ENCODE assay signal across 23 cellular contexts in genomic region chr3:52084216-52084945, GRCh38. TPM values are rescaled to one million over a fixed set of nuclear protein-coding genes. Genes with fewer than 3 reads are reported as not detected.
DNase-seq lines count a peak whose midpoint lies in the region; ATAC-seq and TF ChIP-seq lines count a peak whose summit lies in the region.
"Had no signal": no experiment of that assay in that cellular context is flagged by ENCODE, and none has a peak within 500 bp of the region (broad histone marks: within the 10 kb centered on the region; RNA-seq: fewer than 3 reads in every experiment).

No MANE protein-coding gene starts in this region.

- no peak for TF ChIP-seq CTCF in activated CD8-positive, alpha-beta T cell treated with anti-CD3 and anti-CD28 coated beads for 36 hours (IDR thresholded peaks at IDR 0.05)

- no peak overlapping the region for H2BK120ac ChIP-seq in neuronal stem cell (ENCODE audit: low read depth, low read length)

- peak overlapping the region; percentile 31 for H4K91ac ChIP-seq in neuronal stem cell (ENCODE audit: low read depth, low read length, poor library complexity)

- H3K18ac ChIP-seq in neuronal stem cell (ENCODE audit: low read length): no peak overlapping the region

- no peak overlapping the region for H4K8ac ChIP-seq in neuronal stem cell (ENCODE audit: low read depth, low read length)

- H2AFZ ChIP-seq in neuronal stem cell (ENCODE audit: low read length): no peak overlapping the region

- 96% methylated on average over 9 of the region's 9 CpGs for WGBS in right cardiac atrium
- no CpG with 5 or more reads among the region's 9 CpGs for WGBS in neuronal stem cell (ENCODE audit: extremely low coverage in 2 of 2, insufficient read length in 2 of 2, insufficient replicate concordance in 1 of 2), 2 donors

- no peak overlapping the region for H2BK12ac ChIP-seq in neuronal stem cell (ENCODE audit: low read length)

- H2BK5ac ChIP-seq in neuronal stem cell (ENCODE audit: low read length): no peak overlapping the region

- H3K27me3 ChIP-seq in H7 (ENCODE audit: control insufficient read depth, insufficient read depth, low read length): no peaks in the 10 kb centered on the region
- H3K27me3 ChIP-seq in right cardiac atrium (ENCODE audit: control insufficient read depth, insufficient read depth): no peaks in the 10 kb centered on the region
- no peaks in the 10 kb centered on the region for H3K27me3 ChIP-seq in neuronal stem cell (ENCODE audit: control insufficient read depth in 3 of 3, insufficient read depth in 3 of 3, low read depth in 1 of 3, low read length in 3 of 3)
- H3K27me3 ChIP-seq: SJCRH30 had no signal

- no peak for DNase-seq in activated CD8-positive, alpha-beta T cell treated with anti-CD3 and anti-CD28 coated beads, Interleukin-2, amount 10 ng/mL, durations not matched to agents 7 days and 5 days
- no peak for DNase-seq in activated CD8-positive, alpha-beta T cell treated with anti-CD3 and anti-CD28 coated beads for 36 hours
- DNase-seq in H7 (peak; percentile 23), right cardiac atrium (peak; percentile 5 to 11 (median 11)), neuronal stem cell (ENCODE audit: low spot score) (no peak), DMS114 treated with DMSO at 0.1 percent for 48 hours (lab: John Stamatoyannopoulos, UW; ENCODE audit: unreplicated experiment) (no peak), NCI-H1092 treated with DMSO at 0.1 percent for 48 hours (lab: John Stamatoyannopoulos, UW) (no peak)
- DNase-seq: 8988T; CD4-positive, alpha-beta T cell; DMS153; GDM1; HFFc6; NCI-H1105 treated with DMSO at 0.1 percent for 48 hours; NCI-H1694; NCI-H2081 treated with DMSO at 0.1 percent for 48 hours; NCI-H446 treated with DMSO at 0.1 percent for 48 hours; NCI-H748 treated with DMSO at 0.1 percent for 48 hours; NK-92 treated with Interleukin-12 subunit alpha and Interleukin-12 subunit beta, amount 100 ng/mL, for 24 hours; OCI-M1; SJCRH30 had no signal

- peaks cover 13% of the 10 kb centered on the region for H3K36me3 Mint-ChIP-seq in activated CD8-positive, alpha-beta T cell treated with anti-CD3 and anti-CD28 coated beads, Interleukin-2, amount 10 ng/mL, durations not matched to agents 7 days and 5 days (ENCODE audit: low read depth)
- no peaks in the 10 kb centered on the region for H3K36me3 Mint-ChIP-seq in activated CD8-positive, alpha-beta T cell treated with anti-CD3 and anti-CD28 coated beads for 36 hours (ENCODE audit: low read depth)

- CTCF ChIA-PET in activated CD8-positive, alpha-beta T cell treated with anti-CD3 and anti-CD28 coated beads, Interleukin-2, amount 10 ng/mL, durations not matched to agents 7 days and 5 days (lab: Charles Lee): interaction anchor here (4.5 kb wide), 1 partner anchor 37 kb away, joined by 25 read pairs; no protein-coding TSS in a partner anchor
- CTCF ChIA-PET in activated CD8-positive, alpha-beta T cell treated with anti-CD3 and anti-CD28 coated beads for 36 hours (lab: Charles Lee): interaction anchor here (0.8 kb wide), 1 partner anchor 60 kb away, joined by 3 read pairs; no protein-coding TSS in a partner anchor

- peak overlapping the region; percentile 54 for H2AK5ac ChIP-seq in neuronal stem cell (ENCODE audit: low read depth, low read length)

- H3K9me3 Mint-ChIP-seq in activated CD8-positive, alpha-beta T cell treated with anti-CD3 and anti-CD28 coated beads, Interleukin-2, amount 10 ng/mL, durations not matched to agents 7 days and 5 days (ENCODE audit: insufficient read depth): no peaks in the 10 kb centered on the region
- no peaks in the 10 kb centered on the region for H3K9me3 Mint-ChIP-seq in activated CD8-positive, alpha-beta T cell treated with anti-CD3 and anti-CD28 coated beads for 36 hours
- H3K9me3 Mint-ChIP-seq: CD4-positive, alpha-beta T cell; HFFc6 had no signal

- H3K27ac ChIP-seq in right cardiac atrium (ENCODE audit: low read length) (no peak overlapping the region), neuronal stem cell (replicated peaks; ENCODE audit: low read length) (no peak overlapping the region)
- H3K27ac ChIP-seq: SJCRH30 had no signal

- peaks cover 2% of the 10 kb centered on the region for H3K79me1 ChIP-seq in neuronal stem cell (ENCODE audit: low read depth, low read length)

- H3K4me2 ChIP-seq in neuronal stem cell (ENCODE audit: insufficient read depth, low read length, poor library complexity, severe bottlenecking): no peak overlapping the region

- H3K4me3 ChIP-seq in H7 (ENCODE audit: insufficient read depth, low read depth, low read length) (no peak overlapping the region), right cardiac atrium (ENCODE audit: low read length) (no peak overlapping the region), neuronal stem cell (ENCODE audit: low read length in 2 of 2) (peak overlapping the region in 1 of 2 donors; percentile 43)
- H3K4me3 ChIP-seq: K562, SJCRH30 had no signal

- H3K14ac ChIP-seq in neuronal stem cell (ENCODE audit: low read length): no peak overlapping the region

- H3K4ac ChIP-seq in neuronal stem cell (ENCODE audit: low read length): no peak overlapping the region

- POLR2A ChIA-PET in activated CD8-positive, alpha-beta T cell treated with anti-CD3 and anti-CD28 coated beads, Interleukin-2, amount 10 ng/mL, durations not matched to agents 7 days and 5 days (lab: Charles Lee): no interaction called here
- POLR2A ChIA-PET in activated CD8-positive, alpha-beta T cell treated with anti-CD3 and anti-CD28 coated beads for 36 hours (lab: Charles Lee): interaction anchor here (2.3 kb wide), 1 partner anchor 28 kb away, joined by 10 read pairs; the partner anchor contains the start of gene DUSP7

- H3K4me1 Mint-ChIP-seq in activated CD8-positive, alpha-beta T cell treated with anti-CD3 and anti-CD28 coated beads, Interleukin-2, amount 10 ng/mL, durations not matched to agents 7 days and 5 days (ENCODE audit: low read depth): peaks cover 44% of the 10 kb centered on the region
- peaks cover 28% of the 10 kb centered on the region for H3K4me1 Mint-ChIP-seq in activated CD8-positive, alpha-beta T cell treated with anti-CD3 and anti-CD28 coated beads for 36 hours (ENCODE audit: low read depth)

- intact Hi-C loops in activated CD8-positive, alpha-beta T cell treated with anti-CD3 and anti-CD28 coated beads for 36 hours (cut with micrococcal nuclease): no loop called here
- intact Hi-C loops in right cardiac atrium (cut with DNase I): no loop called here

- peak overlapping the region; percentile 37 for H3K27ac Mint-ChIP-seq in activated CD8-positive, alpha-beta T cell treated with anti-CD3 and anti-CD28 coated beads, Interleukin-2, amount 10 ng/mL, durations not matched to agents 7 days and 5 days
- no peak overlapping the region for H3K27ac Mint-ChIP-seq in activated CD8-positive, alpha-beta T cell treated with anti-CD3 and anti-CD28 coated beads for 36 hours
- H3K27ac Mint-ChIP-seq: CD4-positive, alpha-beta T cell; HFFc6 had no signal

- no peak overlapping the region for H3K4me3 Mint-ChIP-seq in activated CD8-positive, alpha-beta T cell treated with anti-CD3 and anti-CD28 coated beads, Interleukin-2, amount 10 ng/mL, durations not matched to agents 7 days and 5 days
- H3K4me3 Mint-ChIP-seq in activated CD8-positive, alpha-beta T cell treated with anti-CD3 and anti-CD28 coated beads for 36 hours: no peak overlapping the region
- H3K4me3 Mint-ChIP-seq: CD4-positive, alpha-beta T cell; HFFc6 had no signal

- H2BK15ac ChIP-seq in neuronal stem cell (ENCODE audit: low read length): no peak overlapping the region

- ATAC-seq in activated CD8-positive, alpha-beta T cell treated with anti-CD3 and anti-CD28 coated beads, Interleukin-2, amount 10 ng/mL, durations not matched to agents 7 days and 5 days: no peak
- no peak for ATAC-seq in activated CD8-positive, alpha-beta T cell treated with anti-CD3 and anti-CD28 coated beads for 36 hours
- ATAC-seq in right cardiac atrium (no peak), GM18511 (IDR thresholded peaks at IDR 0.05; ENCODE audit: unreplicated experiment) (no peak)
- ATAC-seq: K562 had no signal

- no peak overlapping the region for H3K23ac ChIP-seq in neuronal stem cell (ENCODE audit: low read depth, low read length, poor library complexity)

- peaks cover 12% of the 10 kb centered on the region for H3K4me1 ChIP-seq in right cardiac atrium (ENCODE audit: control insufficient read depth, insufficient read depth, low read length)
- H3K4me1 ChIP-seq in neuronal stem cell (ENCODE audit: control insufficient read depth in 2 of 2, insufficient read depth in 1 of 2, low read depth in 1 of 2, low read length in 2 of 2): peaks cover 11 to 19% of the 10 kb centered on the region in 2 donors

- no peaks in the 10 kb centered on the region for H3K27me3 Mint-ChIP-seq in activated CD8-positive, alpha-beta T cell treated with anti-CD3 and anti-CD28 coated beads, Interleukin-2, amount 10 ng/mL, durations not matched to agents 7 days and 5 days (ENCODE audit: low read depth)
- H3K27me3 Mint-ChIP-seq in activated CD8-positive, alpha-beta T cell treated with anti-CD3 and anti-CD28 coated beads for 36 hours: no peaks in the 10 kb centered on the region
- H3K27me3 Mint-ChIP-seq: CD4-positive, alpha-beta T cell had no signal

- H3K36me3 ChIP-seq in H7 (replicated peaks; ENCODE audit: control insufficient read depth, insufficient read depth, low read length) (peaks cover 2% of the 10 kb centered on the region), neuronal stem cell (replicated peaks in 1 of 2; ENCODE audit: control insufficient read depth in 2 of 2, insufficient read depth in 2 of 2, low read length in 2 of 2) (peaks cover 0 to 3% of the 10 kb centered on the region in 2 donors)
- H3K36me3 ChIP-seq: SJCRH30 had no signal

- H3K9ac ChIP-seq in neuronal stem cell (ENCODE audit: low read depth, low read length, poor library complexity): peak overlapping the region; percentile 72

- H3K9me3 ChIP-seq in right cardiac atrium (ENCODE audit: control insufficient read depth, low read length): no peaks in the 10 kb centered on the region
- peaks cover 0 to 3% of the 10 kb centered on the region in 2 donors for H3K9me3 ChIP-seq in neuronal stem cell (replicated peaks in 1 of 2; ENCODE audit: control insufficient read depth in 2 of 2, insufficient read depth in 1 of 2, low read depth in 1 of 2, low read length in 2 of 2)
- H3K9me3 ChIP-seq: Caco-2, SJCRH30 had no signal

RNA-seq across cellular contexts. Expression of gene DUSP7, which starts 28.0 kb away (rescaled TPM):
- 10 to 100 TPM; 37.4 to 39.1 TPM for total RNA-seq in activated CD8-positive, alpha-beta T cell treated with anti-CD3 and anti-CD28 coated beads, Interleukin-2, amount 10 ng/mL, durations not matched to agents 7 days and 5 days
- 10 to 100 TPM; 19.6 to 21.6 TPM for total RNA-seq in activated CD8-positive, alpha-beta T cell treated with anti-CD3 and anti-CD28 coated beads for 36 hours
- total RNA-seq in H7 (2014; rRNA removed; shearing (Covaris generic)): 19.5 and 21.7 TPM in 2 replicates
- total RNA-seq in right cardiac atrium: 10 to 100 TPM; 27.2 to 39.9 (median 36.2) TPM
- 18.1 TPM for polyA plus RNA-seq in right cardiac atrium
- polyA plus RNA-seq in neuronal stem cell (2013, experiment 1 of 2): 13.5 TPM
- polyA plus RNA-seq in neuronal stem cell (2013, experiment 2 of 2): 13.8 TPM

Comparison
In these comparisons a context has a peak if more than half of its experiments do, and no peak if none do; other contexts are left out.
1. DNase-seq: peak in H7 (single experiment) and right cardiac atrium (3 of 3); none in activated CD8-positive, alpha-beta T cell treated with anti-CD3 and anti-CD28 coated beads, Interleukin-2, amount 10 ng/mL, durations not matched to agents 7 days and 5 days (single experiment), activated CD8-positive, alpha-beta T cell treated with anti-CD3 and anti-CD28 coated beads for 36 hours (single experiment), neuronal stem cell (single experiment), DMS114 treated with DMSO at 0.1 percent for 48 hours (single experiment) and NCI-H1092 treated with DMSO at 0.1 percent for 48 hours (single experiment).